ENCODE assay signal across 12 cellular contexts in genomic region chr4:38013461-38014366, GRCh38. TPM values are rescaled to one million over a fixed set of nuclear protein-coding genes. Genes with fewer than 3 reads are reported as not detected.
DNase-seq lines count a peak whose midpoint lies in the region; ATAC-seq and TF ChIP-seq lines count a peak whose summit lies in the region.
"Had no signal": no experiment of that assay in that cellular context is flagged by ENCODE, and none has a peak within 500 bp of the region (broad histone marks: within the 10 kb centered on the region; RNA-seq: fewer than 3 reads in every experiment).

No MANE protein-coding gene starts in this region.

- peaks cover 6 to 17% (median 10%) of the 10 kb centered on the region in 7 donors for H3K4me1 Mint-ChIP-seq in naive thymus-derived CD4-positive, alpha-beta T cell
- H3K4me1 Mint-ChIP-seq in T-helper 17 cell, result peaks cover 12% of the 10 kb centered on the region

- H3K9me3 ChIP-seq in HEK293 (ENCODE audit: control insufficient read depth, insufficient read depth, low read depth, low read length) (no peaks in the 10 kb centered on the region), RWPE2 (ENCODE audit: severe bottlenecking) (no peaks in the 10 kb centered on the region), sigmoid colon (no peaks in the 10 kb centered on the region), T-helper 17 cell (ENCODE audit: control insufficient read depth, low read length, poor library complexity, severe bottlenecking) (no peaks in the 10 kb centered on the region)
- no peaks in the 10 kb centered on the region for H3K9me3 ChIP-seq in naive thymus-derived CD4-positive, alpha-beta T cell (ENCODE audit: control insufficient read depth in 2 of 3, low read length in 3 of 3)

- POLR2A ChIA-PET in HEK293 (lab: Yijun Ruan, JAX), result no interaction called here
- POLR2A ChIA-PET in naive thymus-derived CD4-positive, alpha-beta T cell (lab: Charles Lee), result no interaction called here

- DNase-seq in RWPE2 (ENCODE audit: low spot score) (no peak), Right ventricle myocardium inferior (ENCODE audit: missing footprints) (peak; percentile 83), sigmoid colon (peak; percentile 83), T-helper 17 cell (no peak)
- no peak for DNase-seq in naive thymus-derived CD4-positive, alpha-beta T cell
- DNase-seq: activated naive CD4-positive, alpha-beta T cell treated with anti-CD3 and anti-CD28 coated beads for 36 hours; stimulated activated CD4-positive, alpha-beta T cell treated with anti-CD3 and anti-CD28 coated beads, Interleukin-12 subunit alpha, Interleukin-12 subunit beta, amount 100 ng/mL, for 4 hours; stimulated activated naive CD4-positive, alpha-beta T cell treated with Interleukin-2 at 50 U/mL for 16 hours had no signal

- ATAC-seq in RWPE2 (ENCODE audit: low read depth) (0 out of 3 replicates have a peak, but pooled peaks have one; percentile 29), Right ventricle myocardium inferior (peak; percentile 86), T-helper 17 cell (no peak), HG02981 (IDR thresholded peaks at IDR 0.05; ENCODE audit: unreplicated experiment) (no peak), GM21367 (IDR thresholded peaks at IDR 0.05; ENCODE audit: unreplicated experiment) (no peak)
- ATAC-seq in naive thymus-derived CD4-positive, alpha-beta T cell, result no peak

- peaks cover 6 to 37% (median 11%) of the 10 kb centered on the region in 5 donors for H3K36me3 Mint-ChIP-seq in naive thymus-derived CD4-positive, alpha-beta T cell
- H3K36me3 Mint-ChIP-seq in T-helper 17 cell (ENCODE audit: low read depth), result no peaks in the 10 kb centered on the region

- intact Hi-C loops in Right ventricle myocardium inferior (cut with DNase I) (no loop called here), sigmoid colon (cut with DNase I) (no loop called here)
- intact Hi-C loops in naive thymus-derived CD4-positive, alpha-beta T cell (cut with micrococcal nuclease), result no loop called here

- no peak overlapping the region for H3K27ac Mint-ChIP-seq in naive thymus-derived CD4-positive, alpha-beta T cell
- no peak overlapping the region for H3K27ac Mint-ChIP-seq in T-helper 17 cell
- H3K27ac Mint-ChIP-seq: activated naive CD4-positive, alpha-beta T cell treated with anti-CD3 and anti-CD28 coated beads for 36 hours had no signal

- TF ChIP-seq CTCF in HEK293 (tag by site-specific recombination; IDR thresholded peaks at IDR 0.05), result no peak
- no peak for TF ChIP-seq CTCF in RWPE2 (IDR thresholded peaks at IDR 0.05; ENCODE audit: poor library complexity, severe bottlenecking)
- no peak for TF ChIP-seq CTCF in sigmoid colon (IDR thresholded peaks at IDR 0.05)

- CTCF ChIA-PET in HEK293 (lab: Yijun Ruan, JAX), result interaction anchor here (0.7 kb wide), 1 partner anchor 91 kb away, joined by 3 read pairs; no protein-coding TSS in a partner anchor
- CTCF ChIA-PET in naive thymus-derived CD4-positive, alpha-beta T cell (lab: Charles Lee), result interaction anchor here (0.6 kb wide), 1 partner anchor 15 kb away, joined by 3 read pairs; no protein-coding TSS in a partner anchor

- TF ChIP-seq EP300 in sigmoid colon (IDR thresholded peaks at IDR 0.05), result no peak

- H3K27ac ChIP-seq in HEK293 (ENCODE audit: extremely low read depth, low read depth, low read length) (no peak overlapping the region), RWPE2 (ENCODE audit: poor library complexity, severe bottlenecking) (no peak overlapping the region), sigmoid colon (peak overlapping the region; percentile 42 to 83 (median 76))
- H3K27ac ChIP-seq in naive thymus-derived CD4-positive, alpha-beta T cell (ENCODE audit: low read depth, low read length), result no peak overlapping the region

- H3K4me3 ChIP-seq in HEK293 (ENCODE audit: low read depth, low read length), result no peak overlapping the region
- no peak overlapping the region for H3K4me3 ChIP-seq in RWPE2 (ENCODE audit: severe bottlenecking)
- no peak overlapping the region for H3K4me3 ChIP-seq in sigmoid colon
- no peak overlapping the region for H3K4me3 ChIP-seq in naive thymus-derived CD4-positive, alpha-beta T cell (ENCODE audit: low read length)
- H3K4me3 ChIP-seq: lung had no signal

- WGBS in sigmoid colon, 2 donors, result 89 to 92% methylated on average over 9 of the region's 9 CpGs

- no peak overlapping the region for H3K4me3 Mint-ChIP-seq in naive thymus-derived CD4-positive, alpha-beta T cell
- no peak overlapping the region for H3K4me3 Mint-ChIP-seq in T-helper 17 cell
- H3K4me3 Mint-ChIP-seq: activated naive CD4-positive, alpha-beta T cell treated with anti-CD3 and anti-CD28 coated beads for 36 hours had no signal

- no peaks in the 10 kb centered on the region for H3K9me3 Mint-ChIP-seq in naive thymus-derived CD4-positive, alpha-beta T cell
- H3K9me3 Mint-ChIP-seq: activated naive CD4-positive, alpha-beta T cell treated with anti-CD3 and anti-CD28 coated beads for 36 hours had no signal

- no peaks in the 10 kb centered on the region for H3K27me3 Mint-ChIP-seq in naive thymus-derived CD4-positive, alpha-beta T cell
- H3K27me3 Mint-ChIP-seq in T-helper 17 cell, result no peaks in the 10 kb centered on the region

- H3K36me3 ChIP-seq in HEK293 (ENCODE audit: control insufficient read depth in 2 of 2, insufficient read depth in 1 of 2, low read length in 2 of 2), result peaks cover 0 to 4% of the 10 kb centered on the region in 2 experiments; a peak in 1 of 3 replicates
- peaks cover 6% of the 10 kb centered on the region; the same call in 1 of the 2 replicates for H3K36me3 ChIP-seq in RWPE2 (ENCODE audit: low read depth)
- peaks cover 0 to 8% (median 2%) of the 10 kb centered on the region in 4 donors for H3K36me3 ChIP-seq in sigmoid colon
- peaks cover 0 to 24% (median 0%) of the 10 kb centered on the region in 3 experiments for H3K36me3 ChIP-seq in naive thymus-derived CD4-positive, alpha-beta T cell (ENCODE audit: control insufficient read depth in 2 of 3, insufficient read depth in 3 of 3, low read length in 3 of 3)

- TF ChIP-seq POLR2A in sigmoid colon (IDR thresholded peaks at IDR 0.05), result no peak

- H3K4me1 ChIP-seq in HEK293 (ENCODE audit: control insufficient read depth, insufficient read depth, low read length) (peaks cover 5% of the 10 kb centered on the region; the same call in 1 of the 2 replicates), RWPE2 (ENCODE audit: insufficient read depth, poor library complexity, severe bottlenecking) (no peaks in the 10 kb centered on the region), sigmoid colon (peaks cover 0 to 91% (median 78%) of the 10 kb centered on the region in 4 donors)
- H3K4me1 ChIP-seq in naive thymus-derived CD4-positive, alpha-beta T cell (ENCODE audit: control insufficient read depth in 2 of 2, insufficient read depth in 2 of 2, low read length in 2 of 2), result no peaks in the 10 kb centered on the region

- H3K27me3 ChIP-seq in RWPE2 (ENCODE audit: insufficient read depth, poor library complexity, severe bottlenecking) (no peaks in the 10 kb centered on the region), sigmoid colon (no peaks in the 10 kb centered on the region)
- H3K27me3 ChIP-seq in naive thymus-derived CD4-positive, alpha-beta T cell (ENCODE audit: control insufficient read depth in 2 of 2, insufficient read depth in 2 of 2, low read length in 2 of 2), result no peaks in the 10 kb centered on the region

TF ChIP-seq in HEK293, 187 proteins besides CTCF, POLR2A, EP300 and RAD21 (continues in another document):
- TF ChIP-seq ZNF202 (tag by site-specific recombination; IDR thresholded peaks at IDR 0.05; ENCODE audit: borderline replicate concordance) (no peak), ZNF600 (tag by site-specific recombination; IDR thresholded peaks at IDR 0.05) (no peak), ZNF2 (tag by site-specific recombination; IDR thresholded peaks at IDR 0.05) (no peak), ZNF214 (tag by site-specific recombination; IDR thresholded peaks at IDR 0.05; ENCODE audit: borderline replicate concordance) (no peak), MYNN (tag by site-specific recombination; IDR thresholded peaks at IDR 0.05; ENCODE audit: borderline replicate concordance) (no peak), PATZ1 (tag by site-specific recombination; IDR thresholded peaks at IDR 0.05) (no peak), ZNF416 (tag by site-specific recombination; IDR thresholded peaks at IDR 0.05) (no peak), ZNF610 (tag by site-specific recombination; IDR thresholded peaks at IDR 0.05; ENCODE audit: borderline replicate concordance) (no peak), ZIC2 (tag by site-specific recombination; IDR thresholded peaks at IDR 0.05) (peak; percentile 24; the same call in 1 of the 2 replicates), ZNF335 (tag by site-specific recombination; conservative IDR thresholded peaks at IDR 0.05) (0 out of 2 replicates have a peak, but pooled peaks have one; percentile 15), SCRT1 (tag by site-specific recombination; IDR thresholded peaks at IDR 0.05; ENCODE audit: borderline replicate concordance) (no peak)

RNA-seq across cellular contexts. Expression of gene PTTG2, which starts 53.5 kb away (rescaled TPM):
- total RNA-seq in Right ventricle myocardium inferior, result 0.38 TPM
- 1 to 10 TPM; 2.4 to 7.7 (median 6.3) TPM for total RNA-seq in sigmoid colon
- under 1 TPM in 1 of 3 donors, not detected in 2; 0.28 TPM for polyA plus RNA-seq in sigmoid colon
- 1 to 10 TPM; 1.1 to 2.5 (median 1.8) TPM for total RNA-seq in naive thymus-derived CD4-positive, alpha-beta T cell
- polyA plus RNA-seq in naive thymus-derived CD4-positive, alpha-beta T cell, result 1 to 10 TPM in 1 of 2 donors, under 1 TPM in 1; 0.56 to 1.5 TPM
- total RNA-seq in T-helper 17 cell, result 1 to 10 TPM in 1 of 2 donors, not detected in 1; 1.5 TPM
- total RNA-seq: activated naive CD4-positive, alpha-beta T cell treated with anti-CD3 and anti-CD28 coated beads for 36 hours had no signal

Comparison
In these comparisons a context has a peak if more than half of its experiments do, and no peak if none do; other contexts are left out.
1. H3K27ac ChIP-seq: peak in sigmoid colon (4 of 4); none in HEK293 (single experiment), RWPE2 (single experiment) and naive thymus-derived CD4-positive, alpha-beta T cell (single experiment).
2. ATAC-seq: peak in RWPE2 (single experiment) and Right ventricle myocardium inferior (single experiment); none in naive thymus-derived CD4-positive, alpha-beta T cell (single experiment), T-helper 17 cell (single experiment), HG02981 (single experiment) and GM21367 (single experiment).
3. DNase-seq: peak in Right ventricle myocardium inferior (single experiment) and sigmoid colon (single experiment); none in RWPE2 (single experiment), naive thymus-derived CD4-positive, alpha-beta T cell (0 of 9) and T-helper 17 cell (0 of 3).